1 cellular context compared by ENCODE assay signal in genomic region chr10:23035569-23035968, GRCh38.
TF ChIP-seq lines count a peak whose summit lies in the region.

No MANE protein-coding gene starts in this region.

TF ChIP-seq in WTC11, 78 proteins besides CTCF, POLR2A, EP300 and RAD21 (continued from another document):
- no peak for TF ChIP-seq PRDM15 (CRISPR knock-in tag; IDR thresholded peaks at IDR 0.05)
TF ChIP-seq in WTC11: peak in this region for 0.
